9 cellular contexts compared by ENCODE assay signal in the genomic region with DNA sequence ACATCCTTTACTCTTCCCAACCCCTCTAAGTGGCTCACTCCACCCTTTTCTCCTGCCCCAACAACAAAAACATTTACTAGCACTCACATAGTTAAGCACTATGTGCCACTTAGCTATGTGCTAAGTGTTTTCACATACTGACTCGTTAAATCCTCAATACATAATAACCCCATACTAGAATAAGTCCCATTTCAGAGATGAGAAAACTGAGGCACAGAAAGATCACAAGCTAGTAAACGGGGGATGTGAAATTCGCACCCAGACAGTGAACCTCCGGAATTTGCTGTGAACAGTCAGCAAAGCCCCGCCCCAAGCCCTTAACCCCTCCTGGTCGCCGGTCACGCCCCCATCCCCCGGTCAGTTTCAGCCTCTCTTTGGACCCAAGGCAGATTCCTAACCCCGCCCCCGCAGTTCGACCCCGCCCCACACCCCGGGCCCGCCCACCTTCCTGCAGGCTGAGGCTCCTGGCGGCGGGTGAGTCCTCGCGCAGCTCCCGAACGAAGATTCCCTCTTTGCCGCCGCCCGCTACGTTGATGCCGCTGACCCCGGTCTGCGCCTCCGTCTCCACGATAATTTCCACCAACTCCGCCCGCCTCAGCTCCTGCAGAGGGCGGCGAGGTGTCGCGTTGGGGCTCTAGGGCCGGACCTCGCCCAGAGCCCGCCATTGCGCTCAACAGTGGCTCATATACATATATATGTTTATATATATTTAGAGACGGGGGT. TPM values are rescaled to one million over a fixed set of nuclear protein-coding genes. Genes with fewer than 3 reads are reported as not detected.
DNase-seq lines count a peak whose midpoint lies in the region; ATAC-seq and TF ChIP-seq lines count a peak whose summit lies in the region.
"Had no signal": no experiment of that assay in that cellular context is flagged by ENCODE, and none has a peak within 500 bp of the region (broad histone marks: within the 10 kb centered on the region; RNA-seq: fewer than 3 reads in every experiment).

No MANE protein-coding gene starts in this region.

- H3K27me3 ChIP-seq in testis, result no peaks in the 10 kb centered on the region

- CTCF ChIA-PET in Calu3 (lab: Charles Lee), result interaction anchor here (0.6 to 1.2 kb wide), 4 partner anchors 14 to 146 kb away, joined by 3 to 4 read pairs (median 4); no protein-coding TSS in a partner anchor

- H3K27ac ChIP-seq in testis, result peak overlapping the region; percentile 83 to 87

- peak overlapping the region; percentile 48 to 81 for H3K4me3 ChIP-seq in testis

- DNase-seq in Calu3 (peak; percentile 98), SHP77 (lab: John Stamatoyannopoulos, UW) (peak; percentile 89 to 91), foreskin melanocyte (peak; percentile 77), non-pigmented ciliary epithelial cell (ENCODE audit: low read depth) (peak; percentile 62), testis (peak; percentile 95)
- DNase-seq in activated effector memory CD4-positive, alpha-beta T cell treated with anti-CD3 and anti-CD28 coated beads, Interleukin-2, amount 50 U/mL, for 16 hours, result peak; percentile 89

- WGBS in testis, 2 donors, result 0 to 2% methylated on average over 6 to 39 of the region's 41 CpGs

- no peaks in the 10 kb centered on the region for H3K36me3 Mint-ChIP-seq in Calu3 (ENCODE audit: insufficient read depth, unreplicated experiment)
- no peaks in the 10 kb centered on the region for H3K36me3 Mint-ChIP-seq in IgD-negative memory B cell

- peaks cover 16% of the 10 kb centered on the region for H3K4me1 Mint-ChIP-seq in Calu3 (ENCODE audit: low read depth, unreplicated experiment)
- H3K4me1 Mint-ChIP-seq in IgD-negative memory B cell, result peaks cover 12 to 19% (median 15%) of the 10 kb centered on the region in 3 donors

- H3K27ac Mint-ChIP-seq in Calu3 (ENCODE audit: unreplicated experiment), result peak overlapping the region; percentile 16
- H3K27ac Mint-ChIP-seq in IgD-negative memory B cell, result peak overlapping the region; percentile 36 to 96 (median 46)

- no peaks in the 10 kb centered on the region for H3K9me3 ChIP-seq in testis

- ATAC-seq in GM21447 (IDR thresholded peaks at IDR 0.05; ENCODE audit: unreplicated experiment), result peak; percentile 76

- H3K27me3 Mint-ChIP-seq in Calu3 (ENCODE audit: unreplicated experiment) (peaks cover 15% of the 10 kb centered on the region), IgD-negative memory B cell (peaks cover 1% of the 10 kb centered on the region)

- H3K4me1 ChIP-seq in testis, result peaks cover 5% of the 10 kb centered on the region

- H3K9me3 Mint-ChIP-seq in Calu3 (ENCODE audit: low read depth, unreplicated experiment) (no peaks in the 10 kb centered on the region), IgD-negative memory B cell (no peaks in the 10 kb centered on the region)

- TF ChIP-seq CTCF in Calu3 (IDR thresholded peaks at IDR 0.05; ENCODE audit: unreplicated experiment) (no peak), testis (IDR thresholded peaks at IDR 0.05) (no peak)

- TF ChIP-seq POLR2A in testis (IDR thresholded peaks at IDR 0.05), result no peak

- peak overlapping the region; percentile 77 for H3K4me3 Mint-ChIP-seq in Calu3 (ENCODE audit: low read depth, unreplicated experiment)
- peak overlapping the region; percentile 79 to 97 (median 96) for H3K4me3 Mint-ChIP-seq in IgD-negative memory B cell

- BruUV-seq in Calu3 (replicated peaks; lab: Mats Ljungman, UMichigan), result no TSS peak

- H3K36me3 ChIP-seq in testis (ENCODE audit: low read depth, missing control alignments), result no peaks in the 10 kb centered on the region

- intact Hi-C loops in Calu3 (cut with micrococcal nuclease; ENCODE audit: unreplicated experiment) (no loop called here), testis (cut with DNase I; ENCODE audit: low total_unique reads) (no loop called here)

RNA-seq across cellular contexts. Expression of a gene that starts 9.8 kb away (rescaled TPM):
- total RNA-seq in Calu3 (2022), result 1.6 and 1.8 TPM in 2 replicates
- 0.21 TPM for polyA plus RNA-seq in IgD-negative memory B cell
- 1 to 10 TPM; 4.9 to 5.1 TPM for total RNA-seq in testis
- 3.6 TPM for polyA plus RNA-seq in testis (ENCODE audit: insufficient read depth, low read depth, low replicate concordance)

RNA-seq across cellular contexts. Expression of a gene that starts 13.4 kb away (rescaled TPM):
- total RNA-seq in Calu3 (2022) (0.14 TPM in 1 of 2 replicates, not detected in the other), testis (10 to 100 TPM; 13.7 to 30.3 TPM)
- polyA plus RNA-seq in IgD-negative memory B cell (0.11 TPM), testis (ENCODE audit: insufficient read depth, low read depth, low replicate concordance) (32.8 TPM)
- total RNA-seq: glomerular endothelial cell had no signal

RNA-seq across cellular contexts. Expression of a gene that starts 22.4 kb away (rescaled TPM):
- total RNA-seq in Calu3 (2022) (12.3 and 15.4 TPM in 2 replicates), testis (10 to 100 TPM in 1 of 2 donors, 1 to 10 TPM in 1; 8.6 to 10.9 TPM)
- polyA plus RNA-seq in IgD-negative memory B cell (13.2 TPM), testis (ENCODE audit: insufficient read depth, low read depth, low replicate concordance) (8.3 TPM)

RNA-seq across cellular contexts. Expression of a gene that starts 40.7 kb away (rescaled TPM):
- 51.9 and 56.7 TPM in 2 replicates for total RNA-seq in Calu3 (2022)
- polyA plus RNA-seq in IgD-negative memory B cell, result 29.2 TPM
- 10 to 100 TPM; 24.3 to 33.9 TPM for total RNA-seq in testis
- polyA plus RNA-seq in testis (ENCODE audit: insufficient read depth, low read depth, low replicate concordance), result 22.4 TPM

RNA-seq across cellular contexts. Expression of a gene that starts 54.9 kb away (rescaled TPM):
- total RNA-seq in Calu3 (2022), result 184 and 192 TPM in 2 replicates
- polyA plus RNA-seq in IgD-negative memory B cell, result 53.5 TPM
- total RNA-seq in testis, result 100 to 1,000 TPM; 277 to 533 TPM
- 219 TPM for polyA plus RNA-seq in testis (ENCODE audit: insufficient read depth, low read depth, low replicate concordance)

Comparison
In these comparisons a context has a peak if more than half of its experiments do, and no peak if none do; other contexts are left out.
1. Peak in every context shown above with its lines: DNase-seq, ATAC-seq, H3K4me3 ChIP-seq and H3K27ac ChIP-seq.
2. RNA of a gene that starts 13.4 kb away (total RNA-seq): 13.7 to 30.3 TPM in testis; 0.14 TPM in Calu3; every median in the first group is over 10 times any median in the second.